13 cellular contexts compared by ENCODE assay signal in genomic region chr2:231200805-231201474, GRCh38. TPM values are rescaled to one million over a fixed set of nuclear protein-coding genes. Genes with fewer than 3 reads are reported as not detected.
A peak's percentile ranks its signal among the peaks of the same experiment; 100 is the strongest.
DNase-seq lines count a peak whose midpoint lies in the region; ATAC-seq and TF ChIP-seq lines count a peak whose summit lies in the region.
"Had no signal": no experiment of that assay in that cellular context is flagged by ENCODE, and none has a peak within 500 bp of the region (broad histone marks: within the 10 kb centered on the region; RNA-seq: fewer than 3 reads in every experiment).

No MANE protein-coding gene starts in this region.

- peaks cover 11% of the 10 kb centered on the region; the same call in 1 of the 2 replicates for H3K79me2 ChIP-seq in PC-3 (ENCODE audit: low read length)

- H3K36me3 Mint-ChIP-seq in chondrocyte (ENCODE audit: low read depth) (peaks cover 36% of the 10 kb centered on the region), neural crest cell (ENCODE audit: low read depth) (peaks cover 15% of the 10 kb centered on the region)
- no peaks in the 10 kb centered on the region for H3K36me3 Mint-ChIP-seq in activated naive CD4-positive, alpha-beta T cell treated with anti-CD3 and anti-CD28 coated beads, Interleukin-2, amount 50 U/mL, for 72 hours

- H3K9me3 Mint-ChIP-seq in chondrocyte (ENCODE audit: low read depth) = no peaks in the 10 kb centered on the region
- H3K9me3 Mint-ChIP-seq in neural crest cell = no peaks in the 10 kb centered on the region
- no peaks in the 10 kb centered on the region for H3K9me3 Mint-ChIP-seq in activated naive CD4-positive, alpha-beta T cell treated with anti-CD3 and anti-CD28 coated beads, Interleukin-2, amount 50 U/mL, for 72 hours
- H3K9me3 Mint-ChIP-seq: T-helper 1 cell treated with Interleukin-12 subunit alpha and Interleukin-12 subunit beta and Interleukin-4 antibody, amounts not matched to agents 30 μg/mL and 1 μg/mL, for 36 hours had no signal

- no peak overlapping the region for H3K27ac ChIP-seq in PC-3 (ENCODE audit: low read length)

- H3K9ac ChIP-seq in PC-3 (ENCODE audit: low read length) = no peak overlapping the region

- intact Hi-C loops in PC-3 (cut with micrococcal nuclease) = no loop called here

- H3K9me2 ChIP-seq in PC-3 (replicated peaks; ENCODE audit: low read length) = no peaks in the 10 kb centered on the region

- no peaks in the 10 kb centered on the region for H3K27me3 ChIP-seq in PC-3 (ENCODE audit: low read length)

- H3K4me1 Mint-ChIP-seq in chondrocyte (ENCODE audit: low read depth) = peaks cover 74% of the 10 kb centered on the region
- H3K4me1 Mint-ChIP-seq in neural crest cell = peaks cover 34% of the 10 kb centered on the region

- H3K4me2 ChIP-seq in PC-3 (ENCODE audit: low read length) = peak overlapping the region; percentile 75

- TF ChIP-seq CTCF in PC-3 (conservative IDR thresholded peaks at IDR 0.05; ENCODE audit: low read depth, low read length) = no peak
- no peak for TF ChIP-seq CTCF in chondrocyte (IDR thresholded peaks at IDR 0.05)
- no peak for TF ChIP-seq CTCF in neural crest cell (conservative IDR thresholded peaks at IDR 0.05)

- POLR2A ChIA-PET in PC-3 (lab: Charles Lee; ENCODE audit: unreplicated experiment) = no interaction called here

- no peaks in the 10 kb centered on the region for H3K36me3 ChIP-seq in PC-3 (ENCODE audit: low read depth, low read length)

- DNase-seq in EH (ENCODE audit: low read depth) (peak; percentile 90), PC-3 (peak; percentile 85), chondrocyte (ENCODE audit: low spot score) (no peak), neural crest cell (ENCODE audit: low read depth, low spot score) (no peak), Ammon's horn (ENCODE audit: low spot score) (no peak)
- no peak for DNase-seq in activated naive CD4-positive, alpha-beta T cell treated with anti-CD3 and anti-CD28 coated beads, Interleukin-2, amount 50 U/mL, for 72 hours (ENCODE audit: low spot score in 2 of 2)
- DNase-seq in effector CD8-positive, alpha-beta T cell (lab: John Stamatoyannopoulos, UW) = no peak
- DNase-seq in activated T-cell treated with anti-CD3 and anti-CD28 coated beads, Interleukin-2, amount 50 U/mL, for 1 hour = no peak
- DNase-seq: anterior cingulate cortex; CD4-positive, alpha-beta memory T cell; NCI-H748 treated with DMSO at 0.1 percent for 48 hours; stimulated activated CD4-positive, alpha-beta T cell treated with anti-CD3 and anti-CD28 coated beads, Interleukin-2, amount 100 ng/mL, for 48 hours had no signal

- no peak overlapping the region for H3K4me3 ChIP-seq in PC-3 (ENCODE audit: low read length)

- H4K20me1 ChIP-seq in PC-3 (ENCODE audit: low read length) = no peaks in the 10 kb centered on the region

- H3F3A ChIP-seq in PC-3 (ENCODE audit: low read length, unreplicated experiment) = no peaks in the 10 kb centered on the region

- no peaks in the 10 kb centered on the region for H3K27me3 Mint-ChIP-seq in chondrocyte (ENCODE audit: low read depth)
- no peaks in the 10 kb centered on the region for H3K27me3 Mint-ChIP-seq in neural crest cell (ENCODE audit: low read depth)

- BruUV-seq in PC-3 (replicated peaks; lab: Mats Ljungman, UMichigan) = no TSS peak

- H2AFZ ChIP-seq in PC-3 (ENCODE audit: low read length) = no peak overlapping the region

- H3K4me3 Mint-ChIP-seq in chondrocyte (ENCODE audit: unreplicated experiment) (peak overlapping the region; percentile 91), neural crest cell (peak overlapping the region; percentile 62)
- H3K4me3 Mint-ChIP-seq: T-helper 1 cell treated with Interleukin-12 subunit alpha and Interleukin-12 subunit beta and Interleukin-4 antibody, amounts not matched to agents 30 μg/mL and 1 μg/mL, for 36 hours had no signal

- H3K9me3 ChIP-seq in PC-3 (ENCODE audit: low read length) = no peaks in the 10 kb centered on the region

- peak overlapping the region; percentile 95 for H3K27ac Mint-ChIP-seq in chondrocyte (ENCODE audit: unreplicated experiment)
- H3K27ac Mint-ChIP-seq in neural crest cell (ENCODE audit: unreplicated experiment) = peak overlapping the region; percentile 28
- no peak overlapping the region for H3K27ac Mint-ChIP-seq in activated naive CD4-positive, alpha-beta T cell treated with anti-CD3 and anti-CD28 coated beads, Interleukin-2, amount 50 U/mL, for 72 hours
- H3K27ac Mint-ChIP-seq: T-helper 1 cell treated with Interleukin-12 subunit alpha and Interleukin-12 subunit beta and Interleukin-4 antibody, amounts not matched to agents 30 μg/mL and 1 μg/mL, for 36 hours had no signal

- ATAC-seq in PC-3 = peak; percentile 27
- no peak for ATAC-seq in activated naive CD4-positive, alpha-beta T cell treated with anti-CD3 and anti-CD28 coated beads, Interleukin-2, amount 50 U/mL, for 72 hours

- peaks cover 27% of the 10 kb centered on the region for H3K4me1 ChIP-seq in PC-3 (ENCODE audit: insufficient read depth, low read length)

- CTCF ChIA-PET in PC-3 (lab: Charles Lee) = no interaction called here

RNA-seq across cellular contexts. Expression of gene ARMC9, which starts 2.5 kb away (rescaled TPM):
- total RNA-seq in PC-3 (2014; rRNA removed) (12.8 and 23.4 TPM in 2 replicates), chondrocyte (71.6 to 188 TPM (median 187 TPM) in 3 replicates), neural crest cell (35.0 and 35.2 TPM in 2 replicates)
- total RNA-seq in activated naive CD4-positive, alpha-beta T cell treated with anti-CD3 and anti-CD28 coated beads, Interleukin-2, amount 50 U/mL, for 72 hours = 1 to 10 TPM; 2.0 to 4.0 TPM

Comparison
In these comparisons a context has a peak if more than half of its experiments do, and no peak if none do; other contexts are left out.
1. DNase-seq: peak in EH (single experiment) and PC-3 (single experiment); none in chondrocyte (single experiment), neural crest cell (single experiment), activated naive CD4-positive, alpha-beta T cell treated with anti-CD3 and anti-CD28 coated beads, Interleukin-2, amount 50 U/mL, for 72 hours (0 of 2), effector CD8-positive, alpha-beta T cell (single experiment), Ammon's horn (single experiment) and activated T-cell treated with anti-CD3 and anti-CD28 coated beads, Interleukin-2, amount 50 U/mL, for 1 hour (single experiment).
2. H3K27ac Mint-ChIP-seq: peak in chondrocyte (single experiment) and neural crest cell (single experiment); none in activated naive CD4-positive, alpha-beta T cell treated with anti-CD3 and anti-CD28 coated beads, Interleukin-2, amount 50 U/mL, for 72 hours (0 of 2).